Comparison of ENCODE assay signal across 21 cellular contexts in genomic region chr15:39075756-39076341, GRCh38.
DNase-seq lines count a peak whose midpoint lies in the region; ATAC-seq and TF ChIP-seq lines count a peak whose summit lies in the region.
"Had no signal": no experiment of that assay in that cellular context is flagged by ENCODE, and none has a peak within 500 bp of the region (broad histone marks: within the 10 kb centered on the region; RNA-seq: fewer than 3 reads in every experiment).

No MANE protein-coding gene starts in this region.

- DNase-seq in EL (peak; percentile 3), HFFc6 (peak; percentile 19), mammary epithelial cell (no peak), sciatic nerve (ENCODE audit: low spot score) (no peak)
- DNase-seq in NK-92 treated with Interleukin-12 subunit alpha and Interleukin-12 subunit beta, amount 100 ng/mL, for 24 hours (lab: John Stamatoyannopoulos, UW) = no peak
- no peak for DNase-seq in stimulated activated CD4-positive, alpha-beta T cell treated with anti-CD3 and anti-CD28 coated beads, Interleukin-4, amount 100 ng/mL, for 4 hours
- DNase-seq: ACHN, DMS79 treated with DMSO at 0.1 percent for 48 hours, H7, KG1, NCI-H1092 treated with DMSO at 0.1 percent for 48 hours, NCI-H146, NCI-H2029 treated with DMSO at 0.1 percent for 48 hours, NCI-H2171, NCI-H526, RPMI8226, SIG-M5 had no signal

- H3K27ac ChIP-seq in mammary epithelial cell (ENCODE audit: insufficient read depth, low read depth, low read length) = no peak overlapping the region

- H3K36me3 ChIP-seq in mammary epithelial cell (ENCODE audit: insufficient read depth, low read length) = no peaks in the 10 kb centered on the region

- H3K27ac Mint-ChIP-seq in HFFc6 = peak overlapping the region; percentile 71
- H3K27ac Mint-ChIP-seq: CD14-positive monocyte had no signal

- no peaks in the 10 kb centered on the region for H3K9me3 Mint-ChIP-seq in HFFc6

- BruUV-seq in mammary epithelial cell (replicated peaks; lab: Mats Ljungman, UMichigan) = no TSS peak

- H3K4me2 ChIP-seq in mammary epithelial cell (ENCODE audit: insufficient read depth, low read depth, low read length) = no peak overlapping the region

- intact Hi-C loops in mammary epithelial cell (cut with micrococcal nuclease) (no loop called here), sciatic nerve (cut with DNase I) (no loop called here)

- CTCF ChIA-PET in mammary epithelial cell (lab: Charles Lee; ENCODE audit: low non-redundant PET) = no interaction called here

- H4K20me1 ChIP-seq in mammary epithelial cell (ENCODE audit: insufficient read depth, low read length) = no peaks in the 10 kb centered on the region

- H3K79me2 ChIP-seq in mammary epithelial cell (ENCODE audit: insufficient read depth, low read length) = no peaks in the 10 kb centered on the region

- no peaks in the 10 kb centered on the region for H3K27me3 ChIP-seq in mammary epithelial cell (ENCODE audit: insufficient read depth, low read length)

- dilution Hi-C loops in mammary epithelial cell (cut with HindIII; ENCODE audit: low sequenced_read_pairs) = no loop called here

- H3K9me3 ChIP-seq in mammary epithelial cell (replicated peaks; ENCODE audit: insufficient read depth, low read length) = no peaks in the 10 kb centered on the region

- H3K4me3 Mint-ChIP-seq in HFFc6 = no peak overlapping the region
- H3K4me3 Mint-ChIP-seq: CD14-positive monocyte had no signal

- TF ChIP-seq CTCF in HFFc6 (IDR thresholded peaks at IDR 0.05) (no peak), mammary epithelial cell (conservative IDR thresholded peaks at IDR 0.05 in 1 of 2, IDR thresholded peaks at IDR 0.05 in 1 of 2; ENCODE audit: extremely low read depth in 1 of 2, insufficient read depth in 1 of 2, low read depth in 1 of 2, low read length in 2 of 2) (no peak)

- in situ Hi-C loops in mammary epithelial cell (cut with MboI; ENCODE audit: low sequenced_read_pairs in 2 of 2) = no loop called here

- ATAC-seq in sciatic nerve (peak; percentile 92), GM19328 (IDR thresholded peaks at IDR 0.05; ENCODE audit: unreplicated experiment) (no peak)
- ATAC-seq: HepG2, SK-N-SH treated with all-trans-retinoic acid at 6 μM for 48 hours had no signal

- peaks cover 21% of the 10 kb centered on the region for H3K36me3 Mint-ChIP-seq in HFFc6 (ENCODE audit: low read depth)
- H3K36me3 Mint-ChIP-seq: CD14-positive monocyte had no signal

- no peak overlapping the region for H3K9ac ChIP-seq in mammary epithelial cell (ENCODE audit: insufficient read depth, low read length)

- H3K4me3 ChIP-seq in mammary epithelial cell (replicated peaks in 1 of 3; ENCODE audit: insufficient read depth in 1 of 3, low read depth in 2 of 3, low read length in 3 of 3) = no peak overlapping the region

- H3K4me1 Mint-ChIP-seq in HFFc6 (ENCODE audit: low read depth) = peaks cover 58% of the 10 kb centered on the region

- 64% methylated on average over 6 of the region's 7 CpGs for WGBS in mammary epithelial cell (ENCODE audit: low coverage, missing lambda C conversion rate)

- peaks cover 14% of the 10 kb centered on the region for H3K4me1 ChIP-seq in mammary epithelial cell (ENCODE audit: insufficient read depth, low read length)

- no peaks in the 10 kb centered on the region for H3K27me3 Mint-ChIP-seq in HFFc6 (ENCODE audit: insufficient read depth)

- peak overlapping the region; percentile 47 for H2AFZ ChIP-seq in mammary epithelial cell (ENCODE audit: low read depth, low read length)

Comparison
In these comparisons a context has a peak if more than half of its experiments do, and no peak if none do; other contexts are left out.
1. DNase-seq: peak in EL (single experiment) and HFFc6 (single experiment); none in mammary epithelial cell (single experiment), sciatic nerve (single experiment), NK-92 treated with Interleukin-12 subunit alpha and Interleukin-12 subunit beta, amount 100 ng/mL, for 24 hours (single experiment) and stimulated activated CD4-positive, alpha-beta T cell treated with anti-CD3 and anti-CD28 coated beads, Interleukin-4, amount 100 ng/mL, for 4 hours (0 of 2).